ENCODE assay signal across 7 cellular contexts in genomic region chr19:28987177-28987576, GRCh38.
"Had no signal": no experiment of that assay in that cellular context is flagged by ENCODE, and none has a peak within 500 bp of the region (broad histone marks: within the 10 kb centered on the region; RNA-seq: fewer than 3 reads in every experiment).

No MANE protein-coding gene starts in this region.

- H3K4me1 ChIP-seq: HAP-1 had no signal

- DNase-seq: H7, KBM-7 had no signal

- H3K27ac ChIP-seq: HL-60 had no signal

- H3K4me3 ChIP-seq: GM23338, HAP-1 had no signal

- ATAC-seq: GM23338, HCT116, HepG2 had no signal

- H3K9me3 ChIP-seq: HAP-1 had no signal

- FAIRE-seq: HepG2 had no signal

- H3K4me2 ChIP-seq: GM23338 had no signal

- H3K36me3 ChIP-seq: HAP-1 had no signal
